In genomic region chr4:189869236-189869635, GRCh38 we compare ENCODE assay signal across 11 cellular contexts.
"Had no signal": no experiment of that assay in that cellular context is flagged by ENCODE, and none has a peak within 500 bp of the region (broad histone marks: within the 10 kb centered on the region; RNA-seq: fewer than 3 reads in every experiment).

No MANE protein-coding gene starts in this region.

- H3K27ac ChIP-seq: GM23248 had no signal

- H3K27ac Mint-ChIP-seq: GM23338, H9, HFFc6 had no signal

- ATAC-seq: GM23338, HCT116 had no signal

- H3K4me2 ChIP-seq: GM23338 had no signal

- H2AFZ ChIP-seq: GM23248, GM23338 had no signal

- H3K4me3 ChIP-seq: GM23248, GM23338, HAP-1 had no signal

- H3K4me1 Mint-ChIP-seq: GM23338, H9 had no signal

- H3K36me3 ChIP-seq: HAP-1 had no signal

- H3K9me3 ChIP-seq: HAP-1 had no signal

- DNase-seq: GM23248, GOT3, H7, H9, HCEC 1CT, HFFc6 had no signal

- FAIRE-seq: H1, H54 had no signal

- H3K9ac ChIP-seq: GM23248 had no signal

- H3K4me3 Mint-ChIP-seq: GM23338, H9, HFFc6 had no signal

- H3K4me1 ChIP-seq: HAP-1 had no signal
